In genomic region chr2:144081272-144081671, GRCh38 we compare ENCODE assay signal across 20 cellular contexts.
"Had no signal": no experiment of that assay in that cellular context is flagged by ENCODE, and none has a peak within 500 bp of the region (broad histone marks: within the 10 kb centered on the region; RNA-seq: fewer than 3 reads in every experiment).

No MANE protein-coding gene starts in this region.

- H2AFZ ChIP-seq: neural progenitor cell had no signal

- H3K27ac ChIP-seq: esophagus squamous epithelium, foreskin keratinocyte, neural progenitor cell, pancreas, sigmoid colon, skin epidermis, stomach, thoracic aorta, transverse colon had no signal

- H3K4me3 ChIP-seq: esophagus squamous epithelium, neural progenitor cell, pancreas, sigmoid colon, skin epidermis, stomach, thoracic aorta, transverse colon had no signal

- H3K27ac Mint-ChIP-seq: effector memory CD8-positive, alpha-beta T cell; naive thymus-derived CD4-positive, alpha-beta T cell; neural progenitor cell; progenitor cell of endocrine pancreas had no signal

- H3K4me2 ChIP-seq: neural progenitor cell had no signal

- H3K4me3 Mint-ChIP-seq: effector memory CD8-positive, alpha-beta T cell; naive thymus-derived CD4-positive, alpha-beta T cell; neural progenitor cell had no signal

- H3K27me3 Mint-ChIP-seq: effector memory CD8-positive, alpha-beta T cell; naive thymus-derived CD4-positive, alpha-beta T cell; progenitor cell of endocrine pancreas had no signal

- H3K9ac ChIP-seq: neural progenitor cell had no signal

- H3K9me3 ChIP-seq: esophagus squamous epithelium, pancreas, sigmoid colon, stomach, thoracic aorta, transverse colon had no signal

- H3K4me1 Mint-ChIP-seq: naive thymus-derived CD4-positive, alpha-beta T cell had no signal

- H3K36me3 Mint-ChIP-seq: neural progenitor cell had no signal

- DNase-seq: effector memory CD8-positive, alpha-beta T cell; esophagus squamous epithelium; foreskin keratinocyte; head of caudate nucleus; hippocampal formation; left colon; naive thymus-derived CD4-positive, alpha-beta T cell; nucleus accumbens; pancreas; sigmoid colon; stimulated activated CD4-positive, alpha-beta T cell treated with anti-CD3 and anti-CD28 coated beads, Interleukin-2, amount 100 ng/mL, for 24 hours; stimulated activated CD4-positive, alpha-beta T cell treated with anti-CD3 and anti-CD28 coated beads, Interleukin-4, amount 100 ng/mL, for 4 hours; stimulated activated naive CD4-positive, alpha-beta T cell; stomach; substantia nigra; transverse colon had no signal

- H3K36me3 ChIP-seq: esophagus squamous epithelium, neural progenitor cell, pancreas, sigmoid colon, stomach, thoracic aorta, transverse colon had no signal

- H3K4me1 ChIP-seq: pancreas had no signal

- ATAC-seq: effector memory CD8-positive, alpha-beta T cell; foreskin keratinocyte; left colon; naive thymus-derived CD4-positive, alpha-beta T cell; pancreas had no signal

- H3K9me3 Mint-ChIP-seq: effector memory CD8-positive, alpha-beta T cell; naive thymus-derived CD4-positive, alpha-beta T cell; neural progenitor cell had no signal

- H3K27me3 ChIP-seq: esophagus squamous epithelium, foreskin keratinocyte, neural progenitor cell, pancreas, sigmoid colon, stomach, transverse colon had no signal
